26 cellular contexts compared by ENCODE assay signal in genomic region chr2:216956820-216957493, GRCh38.
DNase-seq lines count a peak whose midpoint lies in the region; ATAC-seq and TF ChIP-seq lines count a peak whose summit lies in the region.
"Had no signal": no experiment of that assay in that cellular context is flagged by ENCODE, and none has a peak within 500 bp of the region (broad histone marks: within the 10 kb centered on the region; RNA-seq: fewer than 3 reads in every experiment).

No MANE protein-coding gene starts in this region.

- intact Hi-C loops in Right ventricle myocardium inferior (cut with DNase I) = no loop called here
- intact Hi-C loops in cardiac septum (cut with DNase I) = no loop called here
- intact Hi-C loops in activated CD4-positive, alpha-beta T cell treated with anti-CD3 and anti-CD28 coated beads, Interleukin-2, amount 10 ng/mL, durations not matched to agents 24 days and 14 days (cut with micrococcal nuclease) = no loop called here
- intact Hi-C loops in uterus (cut with DNase I; ENCODE audit: low total_unique reads) = no loop called here

- no peaks in the 10 kb centered on the region for H3K9me3 ChIP-seq in HAP-1
- no peaks in the 10 kb centered on the region for H3K9me3 ChIP-seq in uterus
- H3K9me3 ChIP-seq: Caco-2, testis had no signal

- no peaks in the 10 kb centered on the region for H3K4me1 ChIP-seq in HAP-1
- H3K4me1 ChIP-seq in uterus = no peaks in the 10 kb centered on the region
- H3K4me1 ChIP-seq: Caco-2, parathyroid adenoma, testis had no signal

- H3K4me1 Mint-ChIP-seq in activated CD4-positive, alpha-beta T cell treated with anti-CD3 and anti-CD28 coated beads, Interleukin-2, amount 10 ng/mL, durations not matched to agents 24 days and 14 days = no peaks in the 10 kb centered on the region
- H3K4me1 Mint-ChIP-seq: natural killer cell; stimulated activated memory B cell treated with anti-CD40 and anti-IgM and Interleukin-4, amounts not matched to agents 10 μg/mL and 1 μg/mL and 100 μg/mL, for 72 hours had no signal

- peak; percentile 56 for ATAC-seq in Right ventricle myocardium inferior
- ATAC-seq in GM21825 (IDR thresholded peaks at IDR 0.05; ENCODE audit: unreplicated experiment) = no peak
- ATAC-seq: activated T-cell treated with anti-CD3 and anti-CD28 coated beads, Interleukin-2, amount 50 U/mL, for 72 hours; left colon; natural killer cell; stimulated activated memory B cell treated with anti-CD40 and anti-IgM and Interleukin-4, amounts not matched to agents 10 μg/mL and 1 μg/mL and 100 μg/mL, for 72 hours; T-helper 17 cell had no signal

- H3K27me3 Mint-ChIP-seq in activated CD4-positive, alpha-beta T cell treated with anti-CD3 and anti-CD28 coated beads, Interleukin-2, amount 10 ng/mL, durations not matched to agents 24 days and 14 days = peaks cover 19% of the 10 kb centered on the region
- H3K27me3 Mint-ChIP-seq: stimulated activated memory B cell treated with anti-CD40 and anti-IgM and Interleukin-4, amounts not matched to agents 10 μg/mL and 1 μg/mL and 100 μg/mL, for 72 hours; T-helper 17 cell had no signal

- in situ Hi-C loops in HAP-1 (cut with MboI; ENCODE audit: low sequenced_read_pairs) = no loop called here

- H3K9me3 Mint-ChIP-seq in activated CD4-positive, alpha-beta T cell treated with anti-CD3 and anti-CD28 coated beads, Interleukin-2, amount 10 ng/mL, durations not matched to agents 24 days and 14 days = peaks cover 24% of the 10 kb centered on the region

- no peak overlapping the region for H3K4me3 Mint-ChIP-seq in activated CD4-positive, alpha-beta T cell treated with anti-CD3 and anti-CD28 coated beads, Interleukin-2, amount 10 ng/mL, durations not matched to agents 24 days and 14 days
- H3K4me3 Mint-ChIP-seq: activated naive CD4-positive, alpha-beta T cell treated with anti-CD3 and anti-CD28 coated beads for 36 hours; activated T-cell treated with anti-CD3 and anti-CD28 coated beads, Interleukin-2, amount 50 U/mL, for 72 hours; natural killer cell; stimulated activated memory B cell treated with anti-CD40 and anti-IgM and Interleukin-4, amounts not matched to agents 10 μg/mL and 1 μg/mL and 100 μg/mL, for 72 hours; T-helper 17 cell had no signal

- no peak overlapping the region for H3K27ac Mint-ChIP-seq in activated CD4-positive, alpha-beta T cell treated with anti-CD3 and anti-CD28 coated beads, Interleukin-2, amount 10 ng/mL, durations not matched to agents 24 days and 14 days
- H3K27ac Mint-ChIP-seq: activated naive CD4-positive, alpha-beta T cell treated with anti-CD3 and anti-CD28 coated beads for 36 hours; activated T-cell treated with anti-CD3 and anti-CD28 coated beads, Interleukin-2, amount 50 U/mL, for 72 hours; natural killer cell; stimulated activated memory B cell treated with anti-CD40 and anti-IgM and Interleukin-4, amounts not matched to agents 10 μg/mL and 1 μg/mL and 100 μg/mL, for 72 hours; T-helper 17 cell had no signal

- H3K27ac ChIP-seq in uterus = no peak overlapping the region
- H3K27ac ChIP-seq: 22Rv1, parathyroid adenoma, testis had no signal

- TF ChIP-seq POLR2A in uterus (IDR thresholded peaks at IDR 0.05) = no peak

- no peaks in the 10 kb centered on the region for H3K36me3 Mint-ChIP-seq in activated CD4-positive, alpha-beta T cell treated with anti-CD3 and anti-CD28 coated beads, Interleukin-2, amount 10 ng/mL, durations not matched to agents 24 days and 14 days (ENCODE audit: low read depth)
- H3K36me3 Mint-ChIP-seq: stimulated activated memory B cell treated with anti-CD40 and anti-IgM and Interleukin-4, amounts not matched to agents 10 μg/mL and 1 μg/mL and 100 μg/mL, for 72 hours had no signal

- DNase-seq in Right ventricle myocardium inferior (ENCODE audit: missing footprints) (no peak), cardiac septum (ENCODE audit: low spot score) (no peak), choroid plexus epithelial cell (ENCODE audit: low read depth) (peak; percentile 55), kidney epithelial cell (ENCODE audit: low read depth) (peak; percentile 97), HAP-1 (ENCODE audit: low spot score in 2 of 2) (no peak), uterus (no peak)
- DNase-seq in activated CD4-positive, alpha-beta T cell treated with anti-CD3 and anti-CD28 coated beads, Interleukin-2, amount 10 ng/mL, durations not matched to agents 24 days and 14 days = no peak
- DNase-seq: activated CD4-positive, alpha-beta T cell treated with anti-CD3 and anti-CD28 coated beads for 4 hours; activated naive CD4-positive, alpha-beta T cell treated with anti-CD3 and anti-CD28 coated beads for 36 hours; activated T-cell treated with anti-CD3 and anti-CD28 coated beads, Interleukin-2, amount 50 U/mL, for 72 hours; anterior cingulate cortex; Caco-2; effector CD4-positive, alpha-beta T cell; HCEC 1CT; KBM-7; left colon; natural killer cell; NCI-H146; NCI-H510A treated with DMSO at 0.1 percent for 48 hours; NK-92 treated with Interleukin-12 subunit alpha and Interleukin-12 subunit beta, amount 100 ng/mL, for 24 hours; T-helper 17 cell; testis had no signal

- H3K4me3 ChIP-seq in choroid plexus epithelial cell (ENCODE audit: low read depth, low read length) = no peak overlapping the region
- H3K4me3 ChIP-seq in kidney epithelial cell (ENCODE audit: low read depth, low read length) = no peak overlapping the region
- no peak overlapping the region for H3K4me3 ChIP-seq in HAP-1
- no peak overlapping the region for H3K4me3 ChIP-seq in uterus
- H3K4me3 ChIP-seq: testis had no signal

- H3K36me3 ChIP-seq in kidney epithelial cell (ENCODE audit: control insufficient read depth, insufficient read depth, low read length) (no peaks in the 10 kb centered on the region), HAP-1 (replicated peaks) (no peaks in the 10 kb centered on the region), uterus (no peaks in the 10 kb centered on the region)

- H3K27me3 ChIP-seq in kidney epithelial cell (ENCODE audit: control insufficient read depth, insufficient read depth, low read length) (no peaks in the 10 kb centered on the region), HAP-1 (ENCODE audit: low read depth) (no peaks in the 10 kb centered on the region), uterus (no peaks in the 10 kb centered on the region)
- H3K27me3 ChIP-seq: testis had no signal

- TF ChIP-seq CTCF in choroid plexus epithelial cell (conservative IDR thresholded peaks at IDR 0.05; ENCODE audit: low read depth, low read length) (no peak), kidney epithelial cell (IDR thresholded peaks at IDR 0.05; ENCODE audit: insufficient read depth, low read length, poor library complexity, severe bottlenecking) (no peak), uterus (IDR thresholded peaks at IDR 0.05) (no peak)

Comparison
In these comparisons a context has a peak if more than half of its experiments do, and no peak if none do; other contexts are left out.
1. DNase-seq: peak in choroid plexus epithelial cell (single experiment) and kidney epithelial cell (single experiment); none in Right ventricle myocardium inferior (single experiment), cardiac septum (single experiment), HAP-1 (0 of 2), activated CD4-positive, alpha-beta T cell treated with anti-CD3 and anti-CD28 coated beads, Interleukin-2, amount 10 ng/mL, durations not matched to agents 24 days and 14 days (single experiment) and uterus (0 of 2).